8 cellular contexts compared by ENCODE assay signal in genomic region chr9:20941177-20941690, GRCh38.
DNase-seq lines count a peak whose midpoint lies in the region; ATAC-seq and TF ChIP-seq lines count a peak whose summit lies in the region.

No MANE protein-coding gene starts in this region.

- H4K20me1 ChIP-seq in Karpas-422 (ENCODE audit: insufficient read depth, low read depth, low read length) = no peaks in the 10 kb centered on the region

- H3K4me2 ChIP-seq in Karpas-422 (ENCODE audit: low read depth, low read length, poor library complexity, severe bottlenecking) = no peak overlapping the region
- peak overlapping the region; percentile 35 for H3K4me2 ChIP-seq in parathyroid adenoma (ENCODE audit: low read length)

- TF ChIP-seq POLR2A in Peyer's patch (IDR thresholded peaks at IDR 0.05) = no peak
- TF ChIP-seq POLR2A in vagina (IDR thresholded peaks at IDR 0.05) = no peak

- intact Hi-C loops in vagina (cut with DNase I) = loop anchor here (5.0 to 10.0 kb wide), 2 partner anchors 316 to 1019 kb away; partner anchors contain the start of gene MLLT3

- no peaks in the 10 kb centered on the region for H3K9me2 ChIP-seq in Karpas-422 (replicated peaks; ENCODE audit: insufficient read depth, low read length)

- H3K27me3 ChIP-seq in Karpas-422 (ENCODE audit: low read length) = no peaks in the 10 kb centered on the region
- H3K27me3 ChIP-seq in Peyer's patch = no peaks in the 10 kb centered on the region
- H3K27me3 ChIP-seq in parathyroid adenoma (ENCODE audit: control insufficient read depth, insufficient read depth, low read length) = no peaks in the 10 kb centered on the region
- no peaks in the 10 kb centered on the region for H3K27me3 ChIP-seq in vagina

- no peaks in the 10 kb centered on the region for H3K36me3 ChIP-seq in Karpas-422 (ENCODE audit: insufficient read depth, low read length)
- H3K36me3 ChIP-seq in Peyer's patch = no peaks in the 10 kb centered on the region
- H3K36me3 ChIP-seq in parathyroid adenoma (ENCODE audit: control insufficient read depth, insufficient read depth, low read length) = no peaks in the 10 kb centered on the region
- H3K36me3 ChIP-seq in vagina = no peaks in the 10 kb centered on the region

- H3K4me3 Mint-ChIP-seq in activated T-helper 17 cell treated with anti-CD3 and anti-CD28 coated beads, Interleukin-2, amount 50 U/mL, for 72 hours = no peak overlapping the region

- H3K27me3 Mint-ChIP-seq in activated T-helper 17 cell treated with anti-CD3 and anti-CD28 coated beads, Interleukin-2, amount 50 U/mL, for 72 hours = no peaks in the 10 kb centered on the region

- ATAC-seq in activated T-helper 17 cell treated with anti-CD3 and anti-CD28 coated beads, Interleukin-2, amount 50 U/mL, for 72 hours (replicated peaks) = peak; percentile 98

- H3K4me3 ChIP-seq in Karpas-422 (ENCODE audit: low read length) (no peak overlapping the region), Peyer's patch (no peak overlapping the region), parathyroid adenoma (ENCODE audit: low read depth, low read length) (no peak overlapping the region), vagina (no peak overlapping the region)

- H3K36me3 Mint-ChIP-seq in activated T-helper 17 cell treated with anti-CD3 and anti-CD28 coated beads, Interleukin-2, amount 50 U/mL, for 72 hours (ENCODE audit: low read depth) = peaks cover 6% of the 10 kb centered on the region

- peaks cover 4% of the 10 kb centered on the region for H3K4me1 Mint-ChIP-seq in activated T-helper 17 cell treated with anti-CD3 and anti-CD28 coated beads, Interleukin-2, amount 50 U/mL, for 72 hours

- H3K9ac ChIP-seq in Karpas-422 (ENCODE audit: low read length) (no peak overlapping the region), parathyroid adenoma (no peak overlapping the region)

- H3K27ac Mint-ChIP-seq in activated T-helper 17 cell treated with anti-CD3 and anti-CD28 coated beads, Interleukin-2, amount 50 U/mL, for 72 hours = no peak overlapping the region

- H3K9me3 ChIP-seq in Karpas-422 (ENCODE audit: low read length) (no peaks in the 10 kb centered on the region), Peyer's patch (no peaks in the 10 kb centered on the region), parathyroid adenoma (ENCODE audit: control insufficient read depth, low read length) (no peaks in the 10 kb centered on the region), vagina (no peaks in the 10 kb centered on the region)

- H2AFZ ChIP-seq in Karpas-422 (ENCODE audit: low read length) (no peak overlapping the region), parathyroid adenoma (no peak overlapping the region)

- peaks cover 14% of the 10 kb centered on the region for H3K4me1 ChIP-seq in Karpas-422 (ENCODE audit: low read length)
- H3K4me1 ChIP-seq in Peyer's patch = no peaks in the 10 kb centered on the region
- no peaks in the 10 kb centered on the region for H3K4me1 ChIP-seq in parathyroid adenoma
- no peaks in the 10 kb centered on the region for H3K4me1 ChIP-seq in vagina

- H3K27ac ChIP-seq in Karpas-422 (ENCODE audit: low read length) = no peak overlapping the region
- H3K27ac ChIP-seq in Peyer's patch = no peak overlapping the region
- H3K27ac ChIP-seq in parathyroid adenoma = no peak overlapping the region
- H3K27ac ChIP-seq in vagina = no peak overlapping the region

- DNase-seq in GDM1 (lab: John Stamatoyannopoulos, UW) = peak; percentile 51
- peak; percentile 54 for DNase-seq in H4 (ENCODE audit: low spot score)
- peak; percentile 91 for DNase-seq in Karpas-422
- DNase-seq in Peyer's patch = peak in 2 of 3 donors; percentile 45 to 79
- peak; percentile 32 for DNase-seq in foreskin melanocyte
- no peak for DNase-seq in vagina (ENCODE audit: extremely low spot score in 2 of 2)

- TF ChIP-seq CTCF in Peyer's patch (IDR thresholded peaks at IDR 0.05) (peak; percentile 44 to 89 (median 83)), parathyroid adenoma (IDR thresholded peaks at IDR 0.05) (peak; percentile 69), vagina (IDR thresholded peaks at IDR 0.05) (peak; percentile 46 to 89 (median 73))

- H3K9me3 Mint-ChIP-seq in activated T-helper 17 cell treated with anti-CD3 and anti-CD28 coated beads, Interleukin-2, amount 50 U/mL, for 72 hours = no peaks in the 10 kb centered on the region

- H3K79me2 ChIP-seq in Karpas-422 (ENCODE audit: low read length) (no peaks in the 10 kb centered on the region), parathyroid adenoma (no peaks in the 10 kb centered on the region)

Comparison
In these comparisons a context has a peak if more than half of its experiments do, and no peak if none do; other contexts are left out.
1. DNase-seq: peak in GDM1 (single experiment), H4 (single experiment), Karpas-422 (single experiment), Peyer's patch (2 of 3) and foreskin melanocyte (single experiment); none in vagina (0 of 2).
2. Peak in every context shown above with its lines, with median percentiles within 50 percentile points of each other: CTCF ChIP-seq.